ENCODE assay signal across 2 cellular contexts in the genomic region with DNA sequence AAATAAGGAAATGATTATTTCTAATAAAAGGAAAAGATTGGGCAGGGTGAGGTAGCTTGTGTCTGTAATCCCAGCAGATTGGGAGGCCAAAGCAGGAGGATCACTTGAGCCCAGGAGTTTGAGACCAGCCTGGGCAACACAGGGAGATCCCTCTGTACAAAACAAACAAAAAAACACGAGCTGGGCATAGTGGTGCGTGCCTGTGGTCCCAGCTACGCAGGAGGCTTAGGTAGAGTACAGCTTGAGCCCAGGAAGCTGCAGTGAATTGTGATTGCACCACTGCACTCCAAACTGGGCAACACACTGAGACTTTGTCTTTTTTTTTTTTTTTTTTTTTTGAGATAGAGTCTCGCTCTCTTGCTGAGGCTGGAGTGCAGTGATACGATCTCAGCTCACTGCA.
A peak's percentile ranks its signal among the peaks of the same experiment; 100 is the strongest.
TF ChIP-seq lines count a peak whose summit lies in the region.

No MANE protein-coding gene starts in this region.

TF ChIP-seq in HepG2, 621 proteins besides CTCF, POLR2A, EP300 and RAD21:
- TF ChIP-seq ATRX (CRISPR knock-in tag; IDR thresholded peaks at IDR 0.05; ENCODE audit: borderline replicate concordance) = no peak
- TF ChIP-seq ZNF121 (CRISPR knock-in tag; IDR thresholded peaks at IDR 0.05) = peak; percentile 82
- TF ChIP-seq, protein P1, sequence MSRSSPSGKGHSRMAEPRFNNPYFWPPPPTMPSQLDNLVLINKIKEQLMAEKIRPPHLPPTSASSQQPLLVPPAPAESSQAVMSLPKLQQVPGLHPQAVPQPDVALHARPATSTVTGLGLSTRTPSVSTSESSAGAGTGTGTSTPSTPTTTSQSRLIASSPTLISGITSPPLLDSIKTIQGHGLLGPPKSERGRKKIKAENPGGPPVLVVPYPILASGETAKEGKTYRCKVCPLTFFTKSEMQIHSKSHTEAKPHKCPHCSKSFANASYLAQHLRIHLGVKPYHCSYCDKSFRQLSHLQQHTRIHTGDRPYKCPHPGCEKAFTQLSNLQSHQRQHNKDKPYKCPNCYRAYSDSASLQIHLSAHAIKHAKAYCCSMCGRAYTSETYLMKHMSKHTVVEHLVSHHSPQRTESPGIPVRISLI (CRISPR knock-in tag; IDR thresholded peaks at IDR 0.05; ENCODE audit: borderline replicate concordance) = peak; percentile 67; the same call in 1 of the 2 replicates
- TF ChIP-seq, protein P2, sequence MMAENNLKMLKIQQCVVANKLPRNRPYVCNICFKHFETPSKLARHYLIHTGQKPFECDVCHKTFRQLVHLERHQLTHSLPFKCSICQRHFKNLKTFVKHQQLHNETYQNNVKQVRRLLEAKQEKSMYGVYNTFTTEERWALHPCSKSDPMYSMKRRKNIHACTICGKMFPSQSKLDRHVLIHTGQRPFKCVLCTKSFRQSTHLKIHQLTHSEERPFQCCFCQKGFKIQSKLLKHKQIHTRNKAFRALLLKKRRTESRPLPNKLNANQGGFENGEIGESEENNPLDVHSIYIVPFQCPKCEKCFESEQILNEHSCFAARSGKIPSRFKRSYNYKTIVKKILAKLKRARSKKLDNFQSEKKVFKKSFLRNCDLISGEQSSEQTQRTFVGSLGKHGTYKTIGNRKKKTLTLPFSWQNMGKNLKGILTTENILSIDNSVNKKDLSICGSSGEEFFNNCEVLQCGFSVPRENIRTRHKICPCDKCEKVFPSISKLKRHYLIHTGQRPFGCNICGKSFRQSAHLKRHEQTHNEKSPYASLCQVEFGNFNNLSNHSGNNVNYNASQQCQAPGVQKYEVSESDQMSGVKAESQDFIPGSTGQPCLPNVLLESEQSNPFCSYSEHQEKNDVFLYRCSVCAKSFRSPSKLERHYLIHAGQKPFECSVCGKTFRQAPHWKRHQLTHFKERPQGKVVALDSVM (CRISPR knock-in tag; IDR thresholded peaks at IDR 0.05) = peak; percentile 51; the same call in 1 of the 2 replicates
TF ChIP-seq in HepG2: peak in this region for 3.

TF ChIP-seq in liver, 16 proteins besides CTCF, POLR2A, EP300 and RAD21:
- TF ChIP-seq HNF4G (IDR thresholded peaks at IDR 0.05) (no peak), FOXA1 (IDR thresholded peaks at IDR 0.05) (no peak), EGR1 (IDR thresholded peaks at IDR 0.05; ENCODE audit: low read depth in 2 of 2) (no peak), YY1 (IDR thresholded peaks at IDR 0.05) (peak; percentile 29), TAF1 (conservative IDR thresholded peaks at IDR 0.05) (no peak), HNF4A (conservative IDR thresholded peaks at IDR 0.05) (peak; percentile 26 to 53), FOXA2 (IDR thresholded peaks at IDR 0.05) (no peak), SP1 (IDR thresholded peaks at IDR 0.05) (peak; percentile 27), RXRA (IDR thresholded peaks at IDR 0.05) (peak in 1 of 2 donors; percentile 40), JUND (IDR thresholded peaks at IDR 0.05) (peak in 1 of 2 donors; percentile 40)
- TF ChIP-seq, protein P3, sequence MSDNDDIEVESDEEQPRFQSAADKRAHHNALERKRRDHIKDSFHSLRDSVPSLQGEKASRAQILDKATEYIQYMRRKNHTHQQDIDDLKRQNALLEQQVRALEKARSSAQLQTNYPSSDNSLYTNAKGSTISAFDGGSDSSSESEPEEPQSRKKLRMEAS (IDR thresholded peaks at IDR 0.05) = peak; percentile 26
- TF ChIP-seq, protein P4, sequence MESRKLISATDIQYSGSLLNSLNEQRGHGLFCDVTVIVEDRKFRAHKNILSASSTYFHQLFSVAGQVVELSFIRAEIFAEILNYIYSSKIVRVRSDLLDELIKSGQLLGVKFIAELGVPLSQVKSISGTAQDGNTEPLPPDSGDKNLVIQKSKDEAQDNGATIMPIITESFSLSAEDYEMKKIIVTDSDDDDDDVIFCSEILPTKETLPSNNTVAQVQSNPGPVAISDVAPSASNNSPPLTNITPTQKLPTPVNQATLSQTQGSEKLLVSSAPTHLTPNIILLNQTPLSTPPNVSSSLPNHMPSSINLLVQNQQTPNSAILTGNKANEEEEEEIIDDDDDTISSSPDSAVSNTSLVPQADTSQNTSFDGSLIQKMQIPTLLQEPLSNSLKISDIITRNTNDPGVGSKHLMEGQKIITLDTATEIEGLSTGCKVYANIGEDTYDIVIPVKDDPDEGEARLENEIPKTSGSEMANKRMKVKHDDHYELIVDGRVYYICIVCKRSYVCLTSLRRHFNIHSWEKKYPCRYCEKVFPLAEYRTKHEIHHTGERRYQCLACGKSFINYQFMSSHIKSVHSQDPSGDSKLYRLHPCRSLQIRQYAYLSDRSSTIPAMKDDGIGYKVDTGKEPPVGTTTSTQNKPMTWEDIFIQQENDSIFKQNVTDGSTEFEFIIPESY (IDR thresholded peaks at IDR 0.05) = no peak
- TF ChIP-seq, protein P5, sequence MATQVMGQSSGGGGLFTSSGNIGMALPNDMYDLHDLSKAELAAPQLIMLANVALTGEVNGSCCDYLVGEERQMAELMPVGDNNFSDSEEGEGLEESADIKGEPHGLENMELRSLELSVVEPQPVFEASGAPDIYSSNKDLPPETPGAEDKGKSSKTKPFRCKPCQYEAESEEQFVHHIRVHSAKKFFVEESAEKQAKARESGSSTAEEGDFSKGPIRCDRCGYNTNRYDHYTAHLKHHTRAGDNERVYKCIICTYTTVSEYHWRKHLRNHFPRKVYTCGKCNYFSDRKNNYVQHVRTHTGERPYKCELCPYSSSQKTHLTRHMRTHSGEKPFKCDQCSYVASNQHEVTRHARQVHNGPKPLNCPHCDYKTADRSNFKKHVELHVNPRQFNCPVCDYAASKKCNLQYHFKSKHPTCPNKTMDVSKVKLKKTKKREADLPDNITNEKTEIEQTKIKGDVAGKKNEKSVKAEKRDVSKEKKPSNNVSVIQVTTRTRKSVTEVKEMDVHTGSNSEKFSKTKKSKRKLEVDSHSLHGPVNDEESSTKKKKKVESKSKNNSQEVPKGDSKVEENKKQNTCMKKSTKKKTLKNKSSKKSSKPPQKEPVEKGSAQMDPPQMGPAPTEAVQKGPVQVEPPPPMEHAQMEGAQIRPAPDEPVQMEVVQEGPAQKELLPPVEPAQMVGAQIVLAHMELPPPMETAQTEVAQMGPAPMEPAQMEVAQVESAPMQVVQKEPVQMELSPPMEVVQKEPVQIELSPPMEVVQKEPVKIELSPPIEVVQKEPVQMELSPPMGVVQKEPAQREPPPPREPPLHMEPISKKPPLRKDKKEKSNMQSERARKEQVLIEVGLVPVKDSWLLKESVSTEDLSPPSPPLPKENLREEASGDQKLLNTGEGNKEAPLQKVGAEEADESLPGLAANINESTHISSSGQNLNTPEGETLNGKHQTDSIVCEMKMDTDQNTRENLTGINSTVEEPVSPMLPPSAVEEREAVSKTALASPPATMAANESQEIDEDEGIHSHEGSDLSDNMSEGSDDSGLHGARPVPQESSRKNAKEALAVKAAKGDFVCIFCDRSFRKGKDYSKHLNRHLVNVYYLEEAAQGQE (IDR thresholded peaks at IDR 0.05) = peak; percentile 36
